ENCODE assay signal across 18 cellular contexts in the genomic region with DNA sequence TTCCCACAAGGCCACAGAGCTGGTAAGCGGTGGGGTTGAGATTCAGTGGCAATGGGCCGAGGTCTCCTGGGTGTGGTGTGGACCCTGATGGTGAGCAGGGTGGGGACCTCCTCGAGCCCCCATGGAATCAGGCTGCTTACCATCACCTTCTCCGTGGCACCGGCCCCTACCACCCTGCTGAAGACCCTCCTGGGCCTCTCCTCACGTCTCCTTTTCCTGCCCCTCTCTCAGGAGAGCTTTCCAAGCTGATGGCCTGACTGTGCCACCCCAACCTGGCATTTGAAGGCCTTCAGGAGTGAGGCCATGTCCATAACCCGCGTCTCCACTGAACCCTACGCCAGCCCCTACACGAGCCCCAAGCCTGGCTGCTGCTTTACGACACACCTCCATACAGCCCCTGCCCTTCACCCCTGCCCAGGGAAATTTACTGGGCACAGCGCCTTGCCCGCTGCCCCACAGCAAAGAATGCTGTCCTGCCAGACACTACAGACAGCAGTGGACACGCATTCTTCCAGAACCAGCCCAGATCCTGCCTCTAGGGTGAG. TPM values are rescaled to one million over a fixed set of nuclear protein-coding genes. Genes with fewer than 3 reads are reported as not detected.
DNase-seq lines count a peak whose midpoint lies in the region; ATAC-seq and TF ChIP-seq lines count a peak whose summit lies in the region.
"Had no signal": no experiment of that assay in that cellular context is flagged by ENCODE, and none has a peak within 500 bp of the region (broad histone marks: within the 10 kb centered on the region; RNA-seq: fewer than 3 reads in every experiment).

No MANE protein-coding gene starts in this region.

- DNase-seq in activated T-cell treated with anti-CD3 and anti-CD28 coated beads, Interleukin-2, amount 50 U/mL, for 1 hour, result peak; percentile 10
- DNase-seq in activated T-cell treated with anti-CD3 and anti-CD28 coated beads, Interleukin-2, amount 50 U/mL, for 4 hours, result no peak
- DNase-seq in HuH-7 (ENCODE audit: low spot score) (peak; percentile 6), immature natural killer cell (no peak), NCI-H2171 (lab: John Stamatoyannopoulos, UW) (no peak), gastrocnemius medialis (no peak)
- peak; percentile 20 for DNase-seq in stimulated activated CD8-positive, alpha-beta memory T cell treated with anti-CD3 and anti-CD28 coated beads, Interleukin-4, amount 100 ng/mL, for 48 hours
- DNase-seq: activated CD4-positive, CD25-positive, alpha-beta regulatory T cell; activated CD8-positive, alpha-beta T cell treated with anti-CD3 and anti-CD28 coated beads, Interleukin-2, amount 10 ng/mL, durations not matched to agents 7 days and 5 days; kidney glomerular epithelial cell; NCI-H1105; NCI-H524; T-helper 9 cell had no signal

- TF ChIP-seq CTCF in gastrocnemius medialis (IDR thresholded peaks at IDR 0.05 in 4 of 5, conservative IDR thresholded peaks at IDR 0.05 in 1 of 5), result no peak

- H3K4me1 ChIP-seq in gastrocnemius medialis, result peaks cover 30 to 34% of the 10 kb centered on the region in 2 donors

- H3K36me3 Mint-ChIP-seq in activated T-cell treated with anti-CD3 and anti-CD28 coated beads, Interleukin-2, amount 50 U/mL, for 4 hours (ENCODE audit: insufficient read depth), result no peaks in the 10 kb centered on the region
- H3K36me3 Mint-ChIP-seq in immature natural killer cell, result peaks cover 3 to 25% (median 5%) of the 10 kb centered on the region in 3 donors

- no peak overlapping the region for H3K4me3 ChIP-seq in gastrocnemius medialis
- H3K4me3 ChIP-seq: cardiac muscle cell had no signal

- peak overlapping the region in 2 of 4 donors; percentile 17 to 72 for H3K27ac ChIP-seq in gastrocnemius medialis
- H3K27ac ChIP-seq: cardiac muscle cell had no signal

- no peaks in the 10 kb centered on the region for H3K27me3 Mint-ChIP-seq in activated T-cell treated with anti-CD3 and anti-CD28 coated beads, Interleukin-2, amount 50 U/mL, for 4 hours (ENCODE audit: low read depth)
- peaks cover 0 to 42% (median 7%) of the 10 kb centered on the region in 3 donors for H3K27me3 Mint-ChIP-seq in immature natural killer cell (ENCODE audit: low read depth in 3 of 3)

- no peak overlapping the region for H3K4me3 Mint-ChIP-seq in activated T-cell treated with anti-CD3 and anti-CD28 coated beads, Interleukin-2, amount 50 U/mL, for 4 hours
- H3K4me3 Mint-ChIP-seq in immature natural killer cell, result no peak overlapping the region
- H3K4me3 Mint-ChIP-seq: activated CD8-positive, alpha-beta T cell treated with anti-CD3 and anti-CD28 coated beads, Interleukin-2, amount 10 ng/mL, durations not matched to agents 7 days and 5 days had no signal

- H3K9me3 ChIP-seq in gastrocnemius medialis, result no peaks in the 10 kb centered on the region

- H3K4me1 Mint-ChIP-seq in activated T-cell treated with anti-CD3 and anti-CD28 coated beads, Interleukin-2, amount 50 U/mL, for 4 hours (ENCODE audit: low read depth), result no peaks in the 10 kb centered on the region
- H3K4me1 Mint-ChIP-seq in immature natural killer cell, result peaks cover 15 to 19% of the 10 kb centered on the region in 2 donors

- peak overlapping the region in 4 of 6 donors; percentile 24 to 77 (median 40) for H3K27ac Mint-ChIP-seq in immature natural killer cell
- H3K27ac Mint-ChIP-seq: activated CD8-positive, alpha-beta T cell treated with anti-CD3 and anti-CD28 coated beads, Interleukin-2, amount 10 ng/mL, durations not matched to agents 7 days and 5 days; activated T-helper 2 cell treated with anti-CD3 and anti-CD28 coated beads, Interferon-gamma antibody, Interleukin-2, Interleukin-4, amounts not matched to agents 10 μg/mL and 5 μg/mL and 100 μg/mL, durations not matched to agents 14 hours and 24 hours and 36 hours had no signal

- H3K36me3 ChIP-seq in gastrocnemius medialis, result peaks cover 0 to 62% of the 10 kb centered on the region in 2 donors

- no peak for ATAC-seq in activated T-cell treated with anti-CD3 and anti-CD28 coated beads, Interleukin-2, amount 50 U/mL, for 4 hours
- ATAC-seq in GM19397 (IDR thresholded peaks at IDR 0.05; ENCODE audit: unreplicated experiment) (no peak), gastrocnemius medialis (no peak)
- ATAC-seq: activated CD8-positive, alpha-beta T cell treated with anti-CD3 and anti-CD28 coated beads, Interleukin-2, amount 10 ng/mL, durations not matched to agents 7 days and 5 days; esophagus mucosa; HCT116 had no signal

- H3K27me3 ChIP-seq in gastrocnemius medialis, result no peaks in the 10 kb centered on the region
- H3K27me3 ChIP-seq: cardiac muscle cell had no signal

- TF ChIP-seq POLR2A in gastrocnemius medialis (IDR thresholded peaks at IDR 0.05), result no peak

- H3K9me3 Mint-ChIP-seq in activated T-cell treated with anti-CD3 and anti-CD28 coated beads, Interleukin-2, amount 50 U/mL, for 4 hours, result no peaks in the 10 kb centered on the region
- H3K9me3 Mint-ChIP-seq in immature natural killer cell, result no peaks in the 10 kb centered on the region
- H3K9me3 Mint-ChIP-seq: activated T-helper 2 cell treated with anti-CD3 and anti-CD28 coated beads, Interferon-gamma antibody, Interleukin-2, Interleukin-4, amounts not matched to agents 10 μg/mL and 5 μg/mL and 100 μg/mL, durations not matched to agents 14 hours and 24 hours and 36 hours had no signal

- intact Hi-C loops in gastrocnemius medialis (cut with DNase I; ENCODE audit: low total_unique reads), result no loop called here

- in situ Hi-C loops in gastrocnemius medialis (cut with MboI; ENCODE audit: low sequenced_read_pairs in 4 of 4), result loop anchor here in 1 of 4 donors (10.0 kb wide), 1 partner anchor 57 kb away; no protein-coding TSS in a partner anchor

RNA-seq across cellular contexts. Expression of a gene that starts 55.4 kb away (rescaled TPM):
- total RNA-seq in activated T-cell treated with anti-CD3 and anti-CD28 coated beads, Interleukin-2, amount 50 U/mL, for 4 hours, result 10 to 100 TPM; 12.4 to 13.3 (median 13.0) TPM
- polyA plus RNA-seq in immature natural killer cell, result 1 to 10 TPM; 3.8 to 7.1 (median 5.6) TPM
- total RNA-seq in gastrocnemius medialis, result 10 to 100 TPM; 51.2 to 91.1 (median 74.6) TPM

Comparison
In these comparisons a context has a peak if more than half of its experiments do, and no peak if none do; other contexts are left out.
1. DNase-seq: peak in activated T-cell treated with anti-CD3 and anti-CD28 coated beads, Interleukin-2, amount 50 U/mL, for 1 hour (single experiment), HuH-7 (single experiment) and stimulated activated CD8-positive, alpha-beta memory T cell treated with anti-CD3 and anti-CD28 coated beads, Interleukin-4, amount 100 ng/mL, for 48 hours (single experiment); none in activated T-cell treated with anti-CD3 and anti-CD28 coated beads, Interleukin-2, amount 50 U/mL, for 4 hours (single experiment), immature natural killer cell (0 of 3), NCI-H2171 (single experiment) and gastrocnemius medialis (0 of 2).